ENCODE assay signal across 21 cellular contexts in the genomic region with DNA sequence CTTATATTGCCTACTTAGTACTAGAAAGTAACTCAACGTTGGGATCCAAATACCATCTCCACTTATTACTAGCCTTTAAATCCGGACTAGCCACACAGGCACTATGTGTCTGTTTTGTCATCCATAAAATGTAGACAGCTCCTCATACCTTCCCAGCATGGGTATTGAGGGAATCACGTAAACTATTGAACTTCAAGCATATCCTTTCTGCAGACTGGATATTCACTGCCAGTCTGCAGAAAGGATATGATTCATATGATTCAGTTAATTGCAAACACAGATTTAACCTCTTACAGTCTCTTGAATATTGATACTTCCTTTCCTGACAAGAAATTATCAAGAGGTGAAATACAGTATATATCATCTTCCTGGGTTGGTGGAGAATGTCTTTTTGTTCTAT.
"Had no signal": no experiment of that assay in that cellular context is flagged by ENCODE, and none has a peak within 500 bp of the region (broad histone marks: within the 10 kb centered on the region; RNA-seq: fewer than 3 reads in every experiment).

No MANE protein-coding gene starts in this region.

- FAIRE-seq: pancreas had no signal

- ATAC-seq: activated CD8-positive, alpha-beta T cell treated with anti-CD3 and anti-CD28 coated beads, Interleukin-2, amount 10 ng/mL, durations not matched to agents 7 days and 5 days; activated naive CD8-positive, alpha-beta T cell treated with anti-CD3 and anti-CD28 coated beads, Interleukin-2, amount 50 U/mL, for 24 hours; gastroesophageal sphincter; heart right ventricle; naive thymus-derived CD8-positive, alpha-beta T cell; pancreas; sciatic nerve had no signal

- DNase-seq: activated B cell treated with CpG ODN at 0.5 μM for 24 hours; activated CD4-positive, alpha-beta T cell treated with anti-CD3 and anti-CD28 coated beads for 48 hours; activated CD8-positive, alpha-beta T cell treated with anti-CD3 and anti-CD28 coated beads, Interleukin-2, amount 10 ng/mL, durations not matched to agents 7 days and 5 days; activated naive CD4-positive, alpha-beta T cell treated with anti-CD3 and anti-CD28 coated beads for 36 hours; activated naive CD8-positive, alpha-beta T cell treated with anti-CD3 and anti-CD28 coated beads, Interleukin-2, amount 50 U/mL, for 24 hours; activated T-cell treated with anti-CD3 and anti-CD28 coated beads, Interleukin-2, amount 50 U/mL, for 24 hours; anterior cingulate cortex; cerebellar nuclear complex; effector memory CD4-positive, alpha-beta T cell; heart right ventricle; kidney glomerular epithelial cell; mesenchymal stem cell; naive thymus-derived CD8-positive, alpha-beta T cell; pancreas; stimulated activated CD4-positive, alpha-beta T cell treated with anti-CD3 and anti-CD28 coated beads, Interleukin-4, amount 100 ng/mL, for 4 hours; testis; upper lobe of left lung had no signal

- H3K4me3 ChIP-seq: breast epithelium, gastroesophageal sphincter, heart right ventricle, pancreas, smooth muscle cell, testis, upper lobe of left lung had no signal

- H3K27ac ChIP-seq: breast epithelium, gastroesophageal sphincter, heart right ventricle, pancreas, testis had no signal

- H3K4me1 ChIP-seq: breast epithelium, gastroesophageal sphincter, pancreas, testis, upper lobe of left lung had no signal

- H3K27me3 ChIP-seq: breast epithelium, gastroesophageal sphincter, heart right ventricle, pancreas, testis, upper lobe of left lung had no signal
